Comparison of ENCODE assay signal across 1 cellular context in the genomic region with DNA sequence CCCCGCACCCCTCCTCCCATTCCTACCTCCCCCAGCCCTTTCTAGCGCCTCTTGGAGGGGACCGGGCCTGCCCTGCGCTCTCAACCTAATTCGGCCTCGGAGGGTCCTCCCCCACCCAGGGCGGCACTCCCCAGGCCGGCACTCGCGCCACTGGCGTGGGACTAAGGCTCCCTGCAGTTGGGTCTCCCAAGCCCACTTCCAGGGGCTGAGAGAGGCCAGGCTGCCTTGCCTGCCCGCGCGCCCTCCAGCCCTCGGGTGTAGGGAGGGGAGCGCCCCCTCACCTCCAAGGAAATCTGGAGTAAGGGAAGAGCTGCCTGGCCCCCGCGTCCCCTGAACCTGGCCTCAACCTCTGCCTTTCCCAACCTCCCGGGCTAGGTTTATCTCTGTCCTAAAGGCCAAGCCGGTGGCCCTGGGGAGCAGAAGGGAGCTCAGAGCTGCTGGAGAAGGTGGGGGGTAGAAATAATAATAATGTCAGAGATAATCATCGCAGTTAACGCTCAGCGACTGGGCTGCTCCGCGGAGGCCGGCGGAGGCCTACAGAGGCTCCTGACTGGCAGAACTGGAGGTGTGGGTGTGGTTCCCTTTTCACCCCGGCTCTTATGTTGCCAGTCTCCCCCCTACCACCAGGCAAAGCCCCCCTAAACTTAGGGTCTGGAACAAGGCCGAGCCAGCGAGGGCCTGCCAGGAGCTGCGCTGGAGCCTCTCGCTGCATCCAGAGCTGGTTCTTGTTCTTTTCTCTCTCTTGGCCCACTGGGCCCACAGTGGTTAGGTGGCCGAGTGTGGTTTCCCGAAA.
TF ChIP-seq lines count a peak whose summit lies in the region.

No MANE protein-coding gene starts in this region.

TF ChIP-seq in H1, 55 proteins besides CTCF, POLR2A, EP300 and RAD21:
- TF ChIP-seq SIN3A (conservative IDR thresholded peaks at IDR 0.05 in 1 of 2, IDR thresholded peaks at IDR 0.05 in 1 of 2; ENCODE audit: low read depth in 1 of 2, low read length in 2 of 2) = no peak
- peak; percentile 17; the same call in 1 of the 2 replicates for TF ChIP-seq TBP (IDR thresholded peaks at IDR 0.05; ENCODE audit: low read depth, low read length)
- no peak for TF ChIP-seq CBX8 (IDR thresholded peaks at IDR 0.05; ENCODE audit: borderline replicate concordance, low read depth, low read length)
- TF ChIP-seq SP1 (IDR thresholded peaks at IDR 0.05; ENCODE audit: low read depth, low read length) = no peak
- TF ChIP-seq HDAC2 (IDR thresholded peaks at IDR 0.05; ENCODE audit: borderline replicate concordance in 1 of 2, low read depth in 2 of 2, low read length in 2 of 2) = no peak
- TF ChIP-seq JUN (IDR thresholded peaks at IDR 0.05; ENCODE audit: low read depth, low read length) = no peak
- no peak for TF ChIP-seq FOSL1 (IDR thresholded peaks at IDR 0.05; ENCODE audit: insufficient read depth, low read depth, low read length)
- TF ChIP-seq BACH1 (IDR thresholded peaks at IDR 0.05; ENCODE audit: low read length) = no peak
- no peak for TF ChIP-seq TAF1 (IDR thresholded peaks at IDR 0.05; ENCODE audit: low read depth, low read length)
- TF ChIP-seq SRF (IDR thresholded peaks at IDR 0.05; ENCODE audit: low read depth, low read length) = no peak
- TF ChIP-seq, protein P1, sequence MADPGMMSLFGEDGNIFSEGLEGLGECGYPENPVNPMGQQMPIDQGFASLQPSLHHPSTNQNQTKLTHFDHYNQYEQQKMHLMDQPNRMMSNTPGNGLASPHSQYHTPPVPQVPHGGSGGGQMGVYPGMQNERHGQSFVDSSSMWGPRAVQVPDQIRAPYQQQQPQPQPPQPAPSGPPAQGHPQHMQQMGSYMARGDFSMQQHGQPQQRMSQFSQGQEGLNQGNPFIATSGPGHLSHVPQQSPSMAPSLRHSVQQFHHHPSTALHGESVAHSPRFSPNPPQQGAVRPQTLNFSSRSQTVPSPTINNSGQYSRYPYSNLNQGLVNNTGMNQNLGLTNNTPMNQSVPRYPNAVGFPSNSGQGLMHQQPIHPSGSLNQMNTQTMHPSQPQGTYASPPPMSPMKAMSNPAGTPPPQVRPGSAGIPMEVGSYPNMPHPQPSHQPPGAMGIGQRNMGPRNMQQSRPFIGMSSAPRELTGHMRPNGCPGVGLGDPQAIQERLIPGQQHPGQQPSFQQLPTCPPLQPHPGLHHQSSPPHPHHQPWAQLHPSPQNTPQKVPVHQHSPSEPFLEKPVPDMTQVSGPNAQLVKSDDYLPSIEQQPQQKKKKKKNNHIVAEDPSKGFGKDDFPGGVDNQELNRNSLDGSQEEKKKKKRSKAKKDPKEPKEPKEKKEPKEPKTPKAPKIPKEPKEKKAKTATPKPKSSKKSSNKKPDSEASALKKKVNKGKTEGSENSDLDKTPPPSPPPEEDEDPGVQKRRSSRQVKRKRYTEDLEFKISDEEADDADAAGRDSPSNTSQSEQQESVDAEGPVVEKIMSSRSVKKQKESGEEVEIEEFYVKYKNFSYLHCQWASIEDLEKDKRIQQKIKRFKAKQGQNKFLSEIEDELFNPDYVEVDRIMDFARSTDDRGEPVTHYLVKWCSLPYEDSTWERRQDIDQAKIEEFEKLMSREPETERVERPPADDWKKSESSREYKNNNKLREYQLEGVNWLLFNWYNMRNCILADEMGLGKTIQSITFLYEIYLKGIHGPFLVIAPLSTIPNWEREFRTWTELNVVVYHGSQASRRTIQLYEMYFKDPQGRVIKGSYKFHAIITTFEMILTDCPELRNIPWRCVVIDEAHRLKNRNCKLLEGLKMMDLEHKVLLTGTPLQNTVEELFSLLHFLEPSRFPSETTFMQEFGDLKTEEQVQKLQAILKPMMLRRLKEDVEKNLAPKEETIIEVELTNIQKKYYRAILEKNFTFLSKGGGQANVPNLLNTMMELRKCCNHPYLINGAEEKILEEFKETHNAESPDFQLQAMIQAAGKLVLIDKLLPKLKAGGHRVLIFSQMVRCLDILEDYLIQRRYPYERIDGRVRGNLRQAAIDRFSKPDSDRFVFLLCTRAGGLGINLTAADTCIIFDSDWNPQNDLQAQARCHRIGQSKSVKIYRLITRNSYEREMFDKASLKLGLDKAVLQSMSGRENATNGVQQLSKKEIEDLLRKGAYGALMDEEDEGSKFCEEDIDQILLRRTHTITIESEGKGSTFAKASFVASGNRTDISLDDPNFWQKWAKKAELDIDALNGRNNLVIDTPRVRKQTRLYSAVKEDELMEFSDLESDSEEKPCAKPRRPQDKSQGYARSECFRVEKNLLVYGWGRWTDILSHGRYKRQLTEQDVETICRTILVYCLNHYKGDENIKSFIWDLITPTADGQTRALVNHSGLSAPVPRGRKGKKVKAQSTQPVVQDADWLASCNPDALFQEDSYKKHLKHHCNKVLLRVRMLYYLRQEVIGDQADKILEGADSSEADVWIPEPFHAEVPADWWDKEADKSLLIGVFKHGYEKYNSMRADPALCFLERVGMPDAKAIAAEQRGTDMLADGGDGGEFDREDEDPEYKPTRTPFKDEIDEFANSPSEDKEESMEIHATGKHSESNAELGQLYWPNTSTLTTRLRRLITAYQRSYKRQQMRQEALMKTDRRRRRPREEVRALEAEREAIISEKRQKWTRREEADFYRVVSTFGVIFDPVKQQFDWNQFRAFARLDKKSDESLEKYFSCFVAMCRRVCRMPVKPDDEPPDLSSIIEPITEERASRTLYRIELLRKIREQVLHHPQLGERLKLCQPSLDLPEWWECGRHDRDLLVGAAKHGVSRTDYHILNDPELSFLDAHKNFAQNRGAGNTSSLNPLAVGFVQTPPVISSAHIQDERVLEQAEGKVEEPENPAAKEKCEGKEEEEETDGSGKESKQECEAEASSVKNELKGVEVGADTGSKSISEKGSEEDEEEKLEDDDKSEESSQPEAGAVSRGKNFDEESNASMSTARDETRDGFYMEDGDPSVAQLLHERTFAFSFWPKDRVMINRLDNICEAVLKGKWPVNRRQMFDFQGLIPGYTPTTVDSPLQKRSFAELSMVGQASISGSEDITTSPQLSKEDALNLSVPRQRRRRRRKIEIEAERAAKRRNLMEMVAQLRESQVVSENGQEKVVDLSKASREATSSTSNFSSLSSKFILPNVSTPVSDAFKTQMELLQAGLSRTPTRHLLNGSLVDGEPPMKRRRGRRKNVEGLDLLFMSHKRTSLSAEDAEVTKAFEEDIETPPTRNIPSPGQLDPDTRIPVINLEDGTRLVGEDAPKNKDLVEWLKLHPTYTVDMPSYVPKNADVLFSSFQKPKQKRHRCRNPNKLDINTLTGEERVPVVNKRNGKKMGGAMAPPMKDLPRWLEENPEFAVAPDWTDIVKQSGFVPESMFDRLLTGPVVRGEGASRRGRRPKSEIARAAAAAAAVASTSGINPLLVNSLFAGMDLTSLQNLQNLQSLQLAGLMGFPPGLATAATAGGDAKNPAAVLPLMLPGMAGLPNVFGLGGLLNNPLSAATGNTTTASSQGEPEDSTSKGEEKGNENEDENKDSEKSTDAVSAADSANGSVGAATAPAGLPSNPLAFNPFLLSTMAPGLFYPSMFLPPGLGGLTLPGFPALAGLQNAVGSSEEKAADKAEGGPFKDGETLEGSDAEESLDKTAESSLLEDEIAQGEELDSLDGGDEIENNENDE (IDR thresholded peaks at IDR 0.05; ENCODE audit: insufficient replicate concordance, low read length) = no peak
- no peak for TF ChIP-seq BCL11A (IDR thresholded peaks at IDR 0.05; ENCODE audit: low read depth in 2 of 2, low read length in 2 of 2)
- no peak for TF ChIP-seq ASH2L (IDR thresholded peaks at IDR 0.05; ENCODE audit: low read length)
- TF ChIP-seq RNF2 (IDR thresholded peaks at IDR 0.05; ENCODE audit: borderline replicate concordance, low read depth, low read length, missing control alignments, poor library complexity, severe bottlenecking) = peak; percentile 31
- no peak for TF ChIP-seq PHF8 (conservative IDR thresholded peaks at IDR 0.05; ENCODE audit: low read depth, low read length)
- no peak for TF ChIP-seq BRCA1 (IDR thresholded peaks at IDR 0.05; ENCODE audit: low read depth, low read length)
- TF ChIP-seq CTBP2 (IDR thresholded peaks at IDR 0.05; ENCODE audit: borderline replicate concordance, insufficient read depth, insufficient read length, low read length) = no peak
- no peak for TF ChIP-seq TEAD4 (IDR thresholded peaks at IDR 0.05; ENCODE audit: low read depth, low read length)
- TF ChIP-seq SAP30 (IDR thresholded peaks at IDR 0.05; ENCODE audit: insufficient read depth, insufficient replicate concordance, low read length) = no peak
- no peak for TF ChIP-seq NANOG (IDR thresholded peaks at IDR 0.05; ENCODE audit: insufficient read depth, low read depth, low read length, poor library complexity, severe bottlenecking)
- TF ChIP-seq KDM4A (IDR thresholded peaks at IDR 0.05; ENCODE audit: low read depth, low read length, severe bottlenecking) = peak; percentile 67
- no peak for TF ChIP-seq RBBP5 (IDR thresholded peaks at IDR 0.05; ENCODE audit: borderline replicate concordance, low read depth, low read length)
- peak; percentile 38 for TF ChIP-seq EZH2 (IDR thresholded peaks at IDR 0.05; ENCODE audit: low read depth, low read length, severe bottlenecking)
- TF ChIP-seq, protein P2, sequence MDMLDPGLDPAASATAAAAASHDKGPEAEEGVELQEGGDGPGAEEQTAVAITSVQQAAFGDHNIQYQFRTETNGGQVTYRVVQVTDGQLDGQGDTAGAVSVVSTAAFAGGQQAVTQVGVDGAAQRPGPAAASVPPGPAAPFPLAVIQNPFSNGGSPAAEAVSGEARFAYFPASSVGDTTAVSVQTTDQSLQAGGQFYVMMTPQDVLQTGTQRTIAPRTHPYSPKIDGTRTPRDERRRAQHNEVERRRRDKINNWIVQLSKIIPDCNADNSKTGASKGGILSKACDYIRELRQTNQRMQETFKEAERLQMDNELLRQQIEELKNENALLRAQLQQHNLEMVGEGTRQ (IDR thresholded peaks at IDR 0.05; ENCODE audit: low read length) = no peak
- TF ChIP-seq EGR1 (IDR thresholded peaks at IDR 0.05; ENCODE audit: borderline replicate concordance, low read depth, low read length) = no peak
- no peak for TF ChIP-seq CEBPB (IDR thresholded peaks at IDR 0.05; ENCODE audit: low read depth, low read length)
- TF ChIP-seq ATF3 (IDR thresholded peaks at IDR 0.05; ENCODE audit: insufficient read depth, low read depth, low read length) = no peak
- no peak for TF ChIP-seq ATF2 (IDR thresholded peaks at IDR 0.05; ENCODE audit: low read length)
- TF ChIP-seq CHD1 (IDR thresholded peaks at IDR 0.05; ENCODE audit: low read depth, low read length) = no peak
- no peak for TF ChIP-seq RFX5 (IDR thresholded peaks at IDR 0.05; ENCODE audit: borderline replicate concordance, low read depth, low read length)
- no peak for TF ChIP-seq CBX5 (IDR thresholded peaks at IDR 0.05; ENCODE audit: low read depth, low read length)
- peak; percentile 61 for TF ChIP-seq TAF7 (optimal IDR thresholded peaks at IDR 0.05; ENCODE audit: borderline replicate concordance, low read depth, low read length)
- TF ChIP-seq SIRT6 (IDR thresholded peaks at IDR 0.05; ENCODE audit: low read length) = no peak
- no peak for TF ChIP-seq E2F6 (IDR thresholded peaks at IDR 0.05)
